In genomic region chr14:68011629-68012028, GRCh38 we compare ENCODE assay signal across 13 cellular contexts.
DNase-seq lines count a peak whose midpoint lies in the region; TF ChIP-seq lines count a peak whose summit lies in the region.
"Had no signal": no experiment of that assay in that cellular context is flagged by ENCODE, and none has a peak within 500 bp of the region (broad histone marks: within the 10 kb centered on the region; RNA-seq: fewer than 3 reads in every experiment).

No MANE protein-coding gene starts in this region.

- no peaks in the 10 kb centered on the region for H3K9me3 Mint-ChIP-seq in activated T-cell treated with anti-CD3 and anti-CD28 coated beads, Interleukin-2, amount 50 U/mL, for 24 hours
- H3K9me3 Mint-ChIP-seq: activated naive CD8-positive, alpha-beta T cell treated with anti-CD3 and anti-CD28 coated beads, Interleukin-2, amount 50 U/mL, for 24 hours had no signal

- H3K27me3 Mint-ChIP-seq in activated T-cell treated with anti-CD3 and anti-CD28 coated beads, Interleukin-2, amount 50 U/mL, for 24 hours, result no peaks in the 10 kb centered on the region

- H3K4me3 ChIP-seq in fibroblast of mammary gland (ENCODE audit: control insufficient read depth, low read depth, low read length), result no peak overlapping the region
- H3K4me3 ChIP-seq: skin epidermis had no signal

- in situ Hi-C loops in GM13976 (cut with MboI; ENCODE audit: low sequenced_read_pairs, unreplicated experiment), result no loop called here

- DNase-seq in A172 (ENCODE audit: low spot score) (peak; percentile 70), RPMI7951 (ENCODE audit: low read depth) (peak; percentile 48), fibroblast of mammary gland (ENCODE audit: low read depth) (peak; percentile 72), non-pigmented ciliary epithelial cell (ENCODE audit: low read depth) (peak; percentile 46), GM13976 (ENCODE audit: low spot score) (no peak), NCI-H1105 (lab: John Stamatoyannopoulos, UW) (no peak), mesenteric fat pad (ENCODE audit: low spot score) (no peak)
- DNase-seq in activated T-cell treated with anti-CD3 and anti-CD28 coated beads, Interleukin-2, amount 50 U/mL, for 24 hours, result no peak
- DNase-seq: activated naive CD8-positive, alpha-beta T cell treated with anti-CD3 and anti-CD28 coated beads, Interleukin-2, amount 50 U/mL, for 24 hours; DND-41; left colon; T-helper 2 cell had no signal

- no peaks in the 10 kb centered on the region for H3K36me3 Mint-ChIP-seq in activated T-cell treated with anti-CD3 and anti-CD28 coated beads, Interleukin-2, amount 50 U/mL, for 24 hours (ENCODE audit: low read depth)

- H3K4me3 Mint-ChIP-seq in activated T-cell treated with anti-CD3 and anti-CD28 coated beads, Interleukin-2, amount 50 U/mL, for 24 hours, result no peak overlapping the region
- H3K4me3 Mint-ChIP-seq: activated naive CD8-positive, alpha-beta T cell treated with anti-CD3 and anti-CD28 coated beads, Interleukin-2, amount 50 U/mL, for 24 hours had no signal

- H3K4me1 Mint-ChIP-seq in activated T-cell treated with anti-CD3 and anti-CD28 coated beads, Interleukin-2, amount 50 U/mL, for 24 hours (ENCODE audit: low read depth), result no peaks in the 10 kb centered on the region
- H3K4me1 Mint-ChIP-seq: activated naive CD8-positive, alpha-beta T cell treated with anti-CD3 and anti-CD28 coated beads, Interleukin-2, amount 50 U/mL, for 24 hours had no signal

- H3K27ac Mint-ChIP-seq in activated T-cell treated with anti-CD3 and anti-CD28 coated beads, Interleukin-2, amount 50 U/mL, for 24 hours, result no peak overlapping the region
- H3K27ac Mint-ChIP-seq: activated naive CD8-positive, alpha-beta T cell treated with anti-CD3 and anti-CD28 coated beads, Interleukin-2, amount 50 U/mL, for 24 hours had no signal

- no peak for TF ChIP-seq CTCF in fibroblast of mammary gland (conservative IDR thresholded peaks at IDR 0.05; ENCODE audit: control insufficient read depth, insufficient read depth, low read depth, low read length)
- no peak for TF ChIP-seq CTCF in GM13976 (IDR thresholded peaks at IDR 0.05; ENCODE audit: borderline replicate concordance, control extremely low read depth, extremely low read depth, insufficient read depth, missing control alignments)

Comparison
In these comparisons a context has a peak if more than half of its experiments do, and no peak if none do; other contexts are left out.
1. DNase-seq: peak in A172 (single experiment), RPMI7951 (single experiment), fibroblast of mammary gland (single experiment) and non-pigmented ciliary epithelial cell (single experiment); none in activated T-cell treated with anti-CD3 and anti-CD28 coated beads, Interleukin-2, amount 50 U/mL, for 24 hours (single experiment), GM13976 (single experiment), NCI-H1105 (single experiment) and mesenteric fat pad (single experiment).